18 cellular contexts compared by ENCODE assay signal in genomic region chr3:196055267-196055666, GRCh38.
"Had no signal": no experiment of that assay in that cellular context is flagged by ENCODE, and none has a peak within 500 bp of the region (broad histone marks: within the 10 kb centered on the region; RNA-seq: fewer than 3 reads in every experiment).

No MANE protein-coding gene starts in this region.

- DNase-seq: activated CD4-positive, alpha-beta T cell treated with anti-CD3 and anti-CD28 coated beads, Interleukin-2, amount 50 U/mL, for 48 hours; activated CD8-positive, alpha-beta memory T cell treated with anti-CD3 and anti-CD28 coated beads, Interleukin-2, amount 50 U/mL, for 4 hours; central memory CD4-positive, alpha-beta T cell; colonic mucosa; esophagus squamous epithelium; kidney glomerular epithelial cell; left ventricle myocardium superior; nephron progenitor cell; stimulated activated CD4-positive, alpha-beta T cell treated with anti-CD3 and anti-CD28 coated beads, Interleukin-4, amount 100 ng/mL, for 24 hours; stimulated activated naive CD4-positive, alpha-beta T cell had no signal

- H3K27me3 ChIP-seq: colonic mucosa, esophagus squamous epithelium, suprapubic skin had no signal

- H3K4me1 ChIP-seq: colonic mucosa, esophagus squamous epithelium, prostate gland, suprapubic skin had no signal

- H3K27me3 Mint-ChIP-seq: activated T-helper 17 cell treated with anti-CD3 and anti-CD28 coated beads, Interleukin-2, amount 50 U/mL, for 72 hours; brain; type B pancreatic cell had no signal

- ATAC-seq: activated T-helper 17 cell treated with anti-CD3 and anti-CD28 coated beads, Interleukin-2, amount 50 U/mL, for 72 hours; left ventricle myocardium superior had no signal

- H3K27ac Mint-ChIP-seq: activated T-helper 17 cell treated with anti-CD3 and anti-CD28 coated beads, Interleukin-2, amount 50 U/mL, for 72 hours; nephron progenitor cell; T-helper 2 cell treated with Interferon-gamma antibody and Interleukin-4, amounts not matched to agents 5 μg/mL and 100 μg/mL, for 36 hours; type B pancreatic cell had no signal

- H3K4me1 Mint-ChIP-seq: activated T-helper 17 cell treated with anti-CD3 and anti-CD28 coated beads, Interleukin-2, amount 50 U/mL, for 72 hours; brain had no signal

- H3K27ac ChIP-seq: colonic mucosa, esophagus squamous epithelium, prostate gland, suprapubic skin had no signal

- H3K9me3 ChIP-seq: colonic mucosa, esophagus squamous epithelium, prostate gland, suprapubic skin had no signal

- FAIRE-seq: small intestine had no signal

- H3K4me3 ChIP-seq: colonic mucosa, esophagus squamous epithelium, prostate gland, suprapubic skin had no signal

- H3K4me3 Mint-ChIP-seq: activated T-helper 17 cell treated with anti-CD3 and anti-CD28 coated beads, Interleukin-2, amount 50 U/mL, for 72 hours; brain; nephron progenitor cell; T-helper 2 cell treated with Interferon-gamma antibody and Interleukin-4, amounts not matched to agents 5 μg/mL and 100 μg/mL, for 36 hours; type B pancreatic cell had no signal

- H3K9me3 Mint-ChIP-seq: activated naive CD4-positive, alpha-beta T cell treated with anti-CD3 and anti-CD28 coated beads, Interleukin-2, amount 50 U/mL, for 72 hours; activated T-helper 17 cell treated with anti-CD3 and anti-CD28 coated beads, Interleukin-2, amount 50 U/mL, for 72 hours; brain; nephron progenitor cell; T-helper 2 cell treated with Interferon-gamma antibody and Interleukin-4, amounts not matched to agents 5 μg/mL and 100 μg/mL, for 36 hours; type B pancreatic cell had no signal
